In the genomic region with DNA sequence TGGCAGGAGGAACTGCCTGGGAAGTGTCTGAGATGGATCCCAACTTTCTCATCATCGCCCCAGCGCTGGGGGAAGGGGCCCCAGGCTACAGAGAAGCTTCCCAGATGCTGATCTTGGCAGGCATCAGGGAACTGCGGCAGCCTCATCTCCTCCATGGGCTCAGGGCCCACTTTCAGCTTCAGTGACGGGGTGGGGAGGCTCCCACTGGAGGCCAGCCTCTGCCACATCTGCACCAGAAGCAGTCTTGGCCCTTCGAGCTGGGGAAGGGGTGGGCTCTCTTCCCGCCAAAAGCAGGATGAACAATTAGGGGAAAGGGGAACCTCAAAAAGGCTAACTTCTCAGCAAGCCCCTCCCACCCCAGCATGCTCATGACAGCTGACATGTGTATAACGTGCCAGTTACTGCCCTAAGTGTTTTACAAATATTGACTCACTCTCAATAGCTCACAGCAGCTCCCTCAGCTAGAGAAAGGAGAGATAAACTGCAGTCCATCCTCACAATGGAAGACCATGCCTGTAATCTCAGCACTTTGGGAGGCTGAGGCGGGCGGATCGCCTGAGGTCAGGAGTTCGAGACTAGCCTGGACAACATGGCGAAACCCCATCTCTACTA, we compare ENCODE assay signal across 7 cellular contexts. TPM values are rescaled to one million over a fixed set of nuclear protein-coding genes. Genes with fewer than 3 reads are reported as not detected.
DNase-seq lines count a peak whose midpoint lies in the region; ATAC-seq and TF ChIP-seq lines count a peak whose summit lies in the region.

No MANE protein-coding gene starts in this region.

- intact Hi-C loops in OCI-LY7 (cut with micrococcal nuclease; ENCODE audit: unreplicated experiment): loop anchor here (5.0 to 10.0 kb wide), 5 partner anchors 46 to 737 kb away; partner anchors contain the start of genes ANGPTL6, DNMT1 and PPAN
- intact Hi-C loops in left cardiac atrium (cut with DNase I): no loop called here
- intact Hi-C loops in dorsolateral prefrontal cortex (cut with DNase I): no loop called here

- H3K36me3 ChIP-seq in OCI-LY7 (ENCODE audit: insufficient read depth, low read length) (no peaks in the 10 kb centered on the region), subcutaneous abdominal adipose tissue (ENCODE audit: control insufficient read depth in 5 of 5, insufficient read depth in 5 of 5, low read length in 5 of 5) (no peaks in the 10 kb centered on the region)

- H2AFZ ChIP-seq in OCI-LY7 (ENCODE audit: low read length): no peak overlapping the region

- H4K20me1 ChIP-seq in OCI-LY7 (ENCODE audit: insufficient read depth, low read length): no peaks in the 10 kb centered on the region

- peak overlapping the region; percentile 83 for H3K4me2 ChIP-seq in OCI-LY7 (ENCODE audit: low read length)

- H3K4me1 ChIP-seq in OCI-LY7 (ENCODE audit: insufficient read depth, low read length, poor library complexity, severe bottlenecking) (peaks cover 96% of the 10 kb centered on the region), subcutaneous abdominal adipose tissue (ENCODE audit: control insufficient read depth in 5 of 5, insufficient read depth in 5 of 5, low read length in 5 of 5) (peaks cover 8 to 29% (median 14%) of the 10 kb centered on the region in 5 donors)

- BruUV-seq in OCI-LY7 (replicated peaks; lab: Mats Ljungman, UMichigan): no TSS peak

- no peaks in the 10 kb centered on the region for H3K9me2 ChIP-seq in OCI-LY7 (ENCODE audit: insufficient read depth, low read length)

- ATAC-seq in left cardiac atrium: peak; percentile 66 to 81
- ATAC-seq in HG02798 (IDR thresholded peaks at IDR 0.05; ENCODE audit: poor library complexity, unreplicated experiment): no peak

- CTCF ChIA-PET in OCI-LY7 (lab: Charles Lee; ENCODE audit: unreplicated experiment): interaction anchor here (0.5 kb wide), 1 partner anchor 157 kb away, joined by 7 read pairs; no protein-coding TSS in a partner anchor

- peak overlapping the region; percentile 95 for H3K27ac ChIP-seq in OCI-LY7 (ENCODE audit: low read depth, low read length, poor library complexity, severe bottlenecking)
- H3K27ac ChIP-seq in subcutaneous abdominal adipose tissue (ENCODE audit: low read depth, low read length): peak overlapping the region; percentile 37
- no peak overlapping the region for H3K27ac ChIP-seq in dorsolateral prefrontal cortex

- DNase-seq in HuH-7 (ENCODE audit: low spot score) (peak; percentile 43), OCI-LY7 (ENCODE audit: low spot score) (peak; percentile 56), left cardiac atrium (peak; percentile 69), NCI-H128 (lab: John Stamatoyannopoulos, UW; ENCODE audit: unreplicated experiment) (no peak), dorsolateral prefrontal cortex (no peak)

- H3K27me3 ChIP-seq in subcutaneous abdominal adipose tissue (ENCODE audit: control insufficient read depth in 5 of 5, insufficient read depth in 4 of 5, low read length in 5 of 5) (peaks cover 0 to 3% (median 0%) of the 10 kb centered on the region in 5 donors), dorsolateral prefrontal cortex (no peaks in the 10 kb centered on the region)

- TF ChIP-seq CTCF in OCI-LY7 (conservative IDR thresholded peaks at IDR 0.05; ENCODE audit: low read length) (no peak), dorsolateral prefrontal cortex (IDR thresholded peaks at IDR 0.05 in 54 of 56, conservative IDR thresholded peaks at IDR 0.05 in 2 of 56; ENCODE audit: low read depth in 1 of 56, partially characterized antibody in 56 of 56) (no peak)

- POLR2A ChIA-PET in OCI-LY7 (lab: Charles Lee): no interaction called here

- no peak overlapping the region for H3K9ac ChIP-seq in subcutaneous abdominal adipose tissue (ENCODE audit: low read length in 5 of 5)

- peaks cover 13% of the 10 kb centered on the region; the same call in 1 of the 2 replicates for H3K79me2 ChIP-seq in OCI-LY7 (ENCODE audit: insufficient read depth, low read depth, low read length)

- H3K4me3 ChIP-seq in OCI-LY7 (ENCODE audit: low read depth, low read length, poor library complexity, severe bottlenecking) (peak overlapping the region; percentile 65), subcutaneous abdominal adipose tissue (ENCODE audit: low read depth in 1 of 5, low read length in 5 of 5) (peak overlapping the region in 1 of 5 donors; percentile 22), dorsolateral prefrontal cortex (no peak overlapping the region)

- no peaks in the 10 kb centered on the region for H3K9me3 ChIP-seq in OCI-LY7 (ENCODE audit: low read length)
- H3K9me3 ChIP-seq in subcutaneous abdominal adipose tissue (ENCODE audit: control insufficient read depth in 5 of 5, low read length in 5 of 5): no peaks in the 10 kb centered on the region

RNA-seq across cellular contexts. Expression of gene S1PR2, which starts 7.1 kb away (rescaled TPM):
- total RNA-seq in OCI-LY7 (2014; rRNA removed; shearing (Covaris generic)): 27.0 and 27.8 TPM in 2 replicates
- total RNA-seq in OCI-LY7 (2022) (51.6 and 64.5 TPM in 2 replicates), left cardiac atrium (10 to 100 TPM in 1 of 2 donors, 1 to 10 TPM in 1; 7.9 to 13.6 TPM), dorsolateral prefrontal cortex (1 to 10 TPM; 1.1 to 4.4 (median 2.1) TPM)

RNA-seq across cellular contexts. Expression of gene MRPL4, which starts 13.7 kb away (rescaled TPM):
- total RNA-seq in OCI-LY7 (2014; rRNA removed; shearing (Covaris generic)): 134 and 148 TPM in 2 replicates
- total RNA-seq in OCI-LY7 (2022) (132 and 155 TPM in 2 replicates), left cardiac atrium (10 to 100 TPM; 60.2 to 68.5 TPM), dorsolateral prefrontal cortex (10 to 100 TPM; 35.7 to 68.1 (median 53.5) TPM)

RNA-seq across cellular contexts. Expression of gene ICAM1, which starts 32.6 kb away (rescaled TPM):
- 12.0 and 15.8 TPM in 2 replicates for total RNA-seq in OCI-LY7 (2014; rRNA removed; shearing (Covaris generic))
- total RNA-seq in OCI-LY7 (2022) (13.4 and 13.5 TPM in 2 replicates), left cardiac atrium (10 to 100 TPM; 12.0 to 28.5 TPM), dorsolateral prefrontal cortex (10 to 100 TPM in 28 of 120 experiments, 1 to 10 TPM in 92; 1.5 to 66.9 (median 5.3) TPM)

RNA-seq across cellular contexts. Expression of gene DNMT1, which starts 43.5 kb away (rescaled TPM):
- 329 and 365 TPM in 2 replicates for total RNA-seq in OCI-LY7 (2014; rRNA removed; shearing (Covaris generic))
- total RNA-seq in OCI-LY7 (2022): 680 and 699 TPM in 2 replicates
- 10 to 100 TPM; 32.7 to 34.9 TPM for total RNA-seq in left cardiac atrium
- total RNA-seq in dorsolateral prefrontal cortex: 100 to 1,000 TPM in 1 of 120 experiments, 10 to 100 TPM in 119; 44.4 to 105 (median 67.2) TPM

RNA-seq across cellular contexts. Expression of gene ICAM4, which starts 48.5 kb away (rescaled TPM):
- not detected in 2 replicates for total RNA-seq in OCI-LY7 (2014; rRNA removed; shearing (Covaris generic))
- 0.38 and 0.53 TPM in 2 replicates for total RNA-seq in OCI-LY7 (2022)
- under 1 TPM; 0.42 to 0.85 TPM for total RNA-seq in left cardiac atrium
- 1 to 10 TPM in 1 of 120 experiments, under 1 TPM in 9, not detected in 110; 0.38 to 1.1 (median 0.51) TPM for total RNA-seq in dorsolateral prefrontal cortex

Comparison
In these comparisons a context has a peak if more than half of its experiments do, and no peak if none do; other contexts are left out.
1. DNase-seq: peak in HuH-7 (single experiment), OCI-LY7 (single experiment) and left cardiac atrium (single experiment); none in NCI-H128 (single experiment) and dorsolateral prefrontal cortex (0 of 10).
2. H3K27ac ChIP-seq: peak in OCI-LY7 (single experiment) and subcutaneous abdominal adipose tissue (single experiment); none in dorsolateral prefrontal cortex (0 of 59).